ENCODE assay signal across 1 cellular context in genomic region chr20:33333616-33334015, GRCh38.
TF ChIP-seq lines count a peak whose summit lies in the region.

No MANE protein-coding gene starts in this region.

TF ChIP-seq in IMR-90, 13 proteins besides CTCF, POLR2A, EP300 and RAD21 (continued from another document):
- TF ChIP-seq USF2 (IDR thresholded peaks at IDR 0.05; ENCODE audit: low read depth, low read length) (no peak), FOS (IDR thresholded peaks at IDR 0.05; ENCODE audit: low read depth, low read length) (no peak), RFX5 (IDR thresholded peaks at IDR 0.05; ENCODE audit: low read depth, low read length) (no peak), RCOR1 (IDR thresholded peaks at IDR 0.05; ENCODE audit: insufficient replicate concordance, low read length) (no peak), BHLHE40 (IDR thresholded peaks at IDR 0.05; ENCODE audit: low read depth, low read length) (no peak), CHD1 (IDR thresholded peaks at IDR 0.05; ENCODE audit: low read depth, low read length) (no peak), CEBPB (IDR thresholded peaks at IDR 0.05; ENCODE audit: low read depth, low read length) (no peak)
